Comparison of ENCODE assay signal across 1 cellular context in genomic region chr2:237733677-237734300, GRCh38.
TF ChIP-seq lines count a peak whose summit lies in the region.

No MANE protein-coding gene starts in this region.

TF ChIP-seq in HepG2, 621 proteins besides CTCF, POLR2A, EP300 and RAD21 (continued from another document and continues in another):
- TF ChIP-seq, protein P1, sequence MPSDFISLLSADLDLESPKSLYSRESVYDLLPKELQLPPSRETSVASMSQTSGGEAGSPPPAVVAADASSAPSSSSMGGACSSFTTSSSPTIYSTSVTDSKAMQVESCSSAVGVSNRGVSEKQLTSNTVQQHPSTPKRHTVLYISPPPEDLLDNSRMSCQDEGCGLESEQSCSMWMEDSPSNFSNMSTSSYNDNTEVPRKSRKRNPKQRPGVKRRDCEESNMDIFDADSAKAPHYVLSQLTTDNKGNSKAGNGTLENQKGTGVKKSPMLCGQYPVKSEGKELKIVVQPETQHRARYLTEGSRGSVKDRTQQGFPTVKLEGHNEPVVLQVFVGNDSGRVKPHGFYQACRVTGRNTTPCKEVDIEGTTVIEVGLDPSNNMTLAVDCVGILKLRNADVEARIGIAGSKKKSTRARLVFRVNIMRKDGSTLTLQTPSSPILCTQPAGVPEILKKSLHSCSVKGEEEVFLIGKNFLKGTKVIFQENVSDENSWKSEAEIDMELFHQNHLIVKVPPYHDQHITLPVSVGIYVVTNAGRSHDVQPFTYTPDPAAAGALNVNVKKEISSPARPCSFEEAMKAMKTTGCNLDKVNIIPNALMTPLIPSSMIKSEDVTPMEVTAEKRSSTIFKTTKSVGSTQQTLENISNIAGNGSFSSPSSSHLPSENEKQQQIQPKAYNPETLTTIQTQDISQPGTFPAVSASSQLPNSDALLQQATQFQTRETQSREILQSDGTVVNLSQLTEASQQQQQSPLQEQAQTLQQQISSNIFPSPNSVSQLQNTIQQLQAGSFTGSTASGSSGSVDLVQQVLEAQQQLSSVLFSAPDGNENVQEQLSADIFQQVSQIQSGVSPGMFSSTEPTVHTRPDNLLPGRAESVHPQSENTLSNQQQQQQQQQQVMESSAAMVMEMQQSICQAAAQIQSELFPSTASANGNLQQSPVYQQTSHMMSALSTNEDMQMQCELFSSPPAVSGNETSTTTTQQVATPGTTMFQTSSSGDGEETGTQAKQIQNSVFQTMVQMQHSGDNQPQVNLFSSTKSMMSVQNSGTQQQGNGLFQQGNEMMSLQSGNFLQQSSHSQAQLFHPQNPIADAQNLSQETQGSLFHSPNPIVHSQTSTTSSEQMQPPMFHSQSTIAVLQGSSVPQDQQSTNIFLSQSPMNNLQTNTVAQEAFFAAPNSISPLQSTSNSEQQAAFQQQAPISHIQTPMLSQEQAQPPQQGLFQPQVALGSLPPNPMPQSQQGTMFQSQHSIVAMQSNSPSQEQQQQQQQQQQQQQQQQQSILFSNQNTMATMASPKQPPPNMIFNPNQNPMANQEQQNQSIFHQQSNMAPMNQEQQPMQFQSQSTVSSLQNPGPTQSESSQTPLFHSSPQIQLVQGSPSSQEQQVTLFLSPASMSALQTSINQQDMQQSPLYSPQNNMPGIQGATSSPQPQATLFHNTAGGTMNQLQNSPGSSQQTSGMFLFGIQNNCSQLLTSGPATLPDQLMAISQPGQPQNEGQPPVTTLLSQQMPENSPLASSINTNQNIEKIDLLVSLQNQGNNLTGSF (CRISPR knock-in tag; IDR thresholded peaks at IDR 0.05): no peak
- no peak for TF ChIP-seq TBL1XR1 (IDR thresholded peaks at IDR 0.05; ENCODE audit: borderline replicate concordance, low read length, partially characterized antibody)
- TF ChIP-seq ZNF496 (CRISPR knock-in tag; IDR thresholded peaks at IDR 0.05; ENCODE audit: insufficient replicate concordance): no peak
- TF ChIP-seq SNAI1 (CRISPR knock-in tag; IDR thresholded peaks at IDR 0.05; ENCODE audit: borderline replicate concordance): no peak
- 0 out of 2 replicates have a peak, but pooled peaks have one; percentile 45 for TF ChIP-seq RFX3 (CRISPR knock-in tag; IDR thresholded peaks at IDR 0.05)
- TF ChIP-seq, protein P2, sequence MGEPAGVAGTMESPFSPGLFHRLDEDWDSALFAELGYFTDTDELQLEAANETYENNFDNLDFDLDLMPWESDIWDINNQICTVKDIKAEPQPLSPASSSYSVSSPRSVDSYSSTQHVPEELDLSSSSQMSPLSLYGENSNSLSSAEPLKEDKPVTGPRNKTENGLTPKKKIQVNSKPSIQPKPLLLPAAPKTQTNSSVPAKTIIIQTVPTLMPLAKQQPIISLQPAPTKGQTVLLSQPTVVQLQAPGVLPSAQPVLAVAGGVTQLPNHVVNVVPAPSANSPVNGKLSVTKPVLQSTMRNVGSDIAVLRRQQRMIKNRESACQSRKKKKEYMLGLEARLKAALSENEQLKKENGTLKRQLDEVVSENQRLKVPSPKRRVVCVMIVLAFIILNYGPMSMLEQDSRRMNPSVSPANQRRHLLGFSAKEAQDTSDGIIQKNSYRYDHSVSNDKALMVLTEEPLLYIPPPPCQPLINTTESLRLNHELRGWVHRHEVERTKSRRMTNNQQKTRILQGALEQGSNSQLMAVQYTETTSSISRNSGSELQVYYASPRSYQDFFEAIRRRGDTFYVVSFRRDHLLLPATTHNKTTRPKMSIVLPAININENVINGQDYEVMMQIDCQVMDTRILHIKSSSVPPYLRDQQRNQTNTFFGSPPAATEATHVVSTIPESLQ (CRISPR knock-in tag; conservative IDR thresholded peaks at IDR 0.05): no peak
- no peak for TF ChIP-seq PHF20 (CRISPR knock-in tag; IDR thresholded peaks at IDR 0.05)
- no peak for TF ChIP-seq ZNF513 (CRISPR knock-in tag; conservative IDR thresholded peaks at IDR 0.05)
- no peak for TF ChIP-seq ONECUT2 (CRISPR knock-in tag; IDR thresholded peaks at IDR 0.05)
- no peak for TF ChIP-seq AKAP8 (CRISPR knock-in tag; IDR thresholded peaks at IDR 0.05)
- no peak for TF ChIP-seq ZNF746 (CRISPR knock-in tag; IDR thresholded peaks at IDR 0.05)
- TF ChIP-seq KDM1A (CRISPR knock-in tag; IDR thresholded peaks at IDR 0.05): peak; percentile 56; the same call in 1 of the 2 replicates
- peak; percentile 65; the same call in 1 of the 2 replicates for TF ChIP-seq HOXA3 (CRISPR knock-in tag; IDR thresholded peaks at IDR 0.05)
- no peak for TF ChIP-seq ZNF24 (IDR thresholded peaks at IDR 0.05)
- no peak for TF ChIP-seq ZBTB44 (CRISPR knock-in tag; IDR thresholded peaks at IDR 0.05)
- peak; percentile 54; the same call in 1 of the 2 replicates for TF ChIP-seq ZNF124 (CRISPR knock-in tag; IDR thresholded peaks at IDR 0.05)
- peak; percentile 97 for TF ChIP-seq PAXIP1 (CRISPR knock-in tag; conservative IDR thresholded peaks at IDR 0.05)
- no peak for TF ChIP-seq ZNF30 (CRISPR knock-in tag; IDR thresholded peaks at IDR 0.05)
- TF ChIP-seq ZNF326 (CRISPR knock-in tag; IDR thresholded peaks at IDR 0.05; ENCODE audit: borderline replicate concordance): no peak
- TF ChIP-seq ZNF784 (CRISPR knock-in tag; IDR thresholded peaks at IDR 0.05; ENCODE audit: borderline replicate concordance): 0 out of 2 replicates have a peak, but pooled peaks have one; percentile 52
- TF ChIP-seq ARID5B (CRISPR knock-in tag; IDR thresholded peaks at IDR 0.05): peak; percentile 86
- TF ChIP-seq ZNF367 (CRISPR knock-in tag; IDR thresholded peaks at IDR 0.05; ENCODE audit: borderline replicate concordance): no peak
- TF ChIP-seq SP4 (CRISPR knock-in tag; IDR thresholded peaks at IDR 0.05): no peak
- TF ChIP-seq PHF21A (CRISPR knock-in tag; IDR thresholded peaks at IDR 0.05): peak; percentile 90; the same call in 1 of the 2 replicates
- 0 out of 2 replicates have a peak, but pooled peaks have one; percentile 75 for TF ChIP-seq ZNF557 (CRISPR knock-in tag; IDR thresholded peaks at IDR 0.05)
- no peak for TF ChIP-seq RFX1 (IDR thresholded peaks at IDR 0.05)
- TF ChIP-seq MED1 (CRISPR knock-in tag; IDR thresholded peaks at IDR 0.05): peak; percentile 93
- no peak for TF ChIP-seq KMT2A (CRISPR knock-in tag; IDR thresholded peaks at IDR 0.05)
- TF ChIP-seq RERE (CRISPR knock-in tag; IDR thresholded peaks at IDR 0.05; ENCODE audit: low read depth): 0 out of 2 replicates have a peak, but pooled peaks have one; percentile 69
- TF ChIP-seq KLF13 (CRISPR knock-in tag; IDR thresholded peaks at IDR 0.05): no peak
- no peak for TF ChIP-seq ZNF773 (CRISPR knock-in tag; IDR thresholded peaks at IDR 0.05; ENCODE audit: borderline replicate concordance)
- no peak for TF ChIP-seq PAX8 (CRISPR knock-in tag; IDR thresholded peaks at IDR 0.05; ENCODE audit: borderline replicate concordance)
- TF ChIP-seq ZNF547 (CRISPR knock-in tag; IDR thresholded peaks at IDR 0.05): no peak; the same call in 1 of the 2 replicates
